ENCODE assay signal across 1 cellular context in genomic region chr4:158099686-158100085, GRCh38.
TF ChIP-seq lines count a peak whose summit lies in the region.

No MANE protein-coding gene starts in this region.

TF ChIP-seq in H1, 55 proteins besides CTCF, POLR2A, EP300 and RAD21:
- TF ChIP-seq TEAD4 (IDR thresholded peaks at IDR 0.05; ENCODE audit: low read depth, low read length) (no peak), SAP30 (IDR thresholded peaks at IDR 0.05; ENCODE audit: insufficient read depth, insufficient replicate concordance, low read length) (no peak), SIX5 (IDR thresholded peaks at IDR 0.05; ENCODE audit: low read depth, low read length) (no peak), PHF8 (conservative IDR thresholded peaks at IDR 0.05; ENCODE audit: low read depth, low read length) (no peak), SP4 (IDR thresholded peaks at IDR 0.05; ENCODE audit: low read length) (no peak), BRCA1 (IDR thresholded peaks at IDR 0.05; ENCODE audit: low read depth, low read length) (no peak), ATF3 (IDR thresholded peaks at IDR 0.05; ENCODE audit: insufficient read depth, low read depth, low read length) (no peak), RNF2 (IDR thresholded peaks at IDR 0.05; ENCODE audit: borderline replicate concordance, low read depth, low read length, missing control alignments, poor library complexity, severe bottlenecking) (no peak), POLR2AphosphoS5 (IDR thresholded peaks at IDR 0.05; ENCODE audit: low read depth, low read length) (no peak), CHD1 (IDR thresholded peaks at IDR 0.05; ENCODE audit: low read depth, low read length) (no peak)
